Comparison of ENCODE assay signal across 8 cellular contexts in genomic region chrX:52896855-52897709, GRCh38. TPM values are rescaled to one million over a fixed set of nuclear protein-coding genes. Genes with fewer than 3 reads are reported as not detected.
A peak's percentile ranks its signal among the peaks of the same experiment; 100 is the strongest.
DNase-seq lines count a peak whose midpoint lies in the region; ATAC-seq and TF ChIP-seq lines count a peak whose summit lies in the region.
"Not testable (repeated sequence)": the region's sequence is repeated elsewhere in the genome, so short reads cannot be mapped to it uniquely, and the experiment has no call there.

Gene FAM156B (plus strand): TSS chrX:52897330. CDS start chrX:52907226, 9,896 bp downstream.

- not testable (repeated sequence) for H3K4me3 Mint-ChIP-seq in activated CD4-positive, alpha-beta T cell treated with anti-CD3 and anti-CD28 coated beads, Interleukin-2, amount 10 ng/mL, durations not matched to agents 7 days and 5 days; mesothelial cell of epicardium

- POLR2A ChIA-PET in activated CD4-positive, alpha-beta T cell treated with anti-CD3 and anti-CD28 coated beads, Interleukin-2, amount 10 ng/mL, durations not matched to agents 7 days and 5 days (lab: Charles Lee), result not testable (repeated sequence)

- not testable (repeated sequence) for H3K4me1 ChIP-seq in esophagus (ENCODE audit: control insufficient read depth in 2 of 2, insufficient read depth in 2 of 2, low read length in 1 of 2); stomach

- H3K4me1 Mint-ChIP-seq in activated CD4-positive, alpha-beta T cell treated with anti-CD3 and anti-CD28 coated beads, Interleukin-2, amount 10 ng/mL, durations not matched to agents 7 days and 5 days; mesothelial cell of epicardium: not testable (repeated sequence)

- not testable (repeated sequence) for H3K4me3 ChIP-seq in esophagus (ENCODE audit: low read depth in 1 of 2, low read length in 2 of 2); stomach

- H3K9me3 Mint-ChIP-seq in activated CD4-positive, alpha-beta T cell treated with anti-CD3 and anti-CD28 coated beads, Interleukin-2, amount 10 ng/mL, durations not matched to agents 7 days and 5 days; mesothelial cell of epicardium: not testable (repeated sequence)

- in situ Hi-C loops in Caki2 (cut with HindIII; ENCODE audit: low pct_unique_long_range_greater_than_20kb, low sequenced_read_pairs), result not testable (repeated sequence)

- not testable (repeated sequence) for H3K27me3 Mint-ChIP-seq in activated CD4-positive, alpha-beta T cell treated with anti-CD3 and anti-CD28 coated beads, Interleukin-2, amount 10 ng/mL, durations not matched to agents 7 days and 5 days; mesothelial cell of epicardium (ENCODE audit: low read depth)

- not testable (repeated sequence) for TF ChIP-seq POLR2A in stomach (IDR thresholded peaks at IDR 0.05)

- H3K9me3 ChIP-seq in esophagus (ENCODE audit: control insufficient read depth in 2 of 2, insufficient read depth in 1 of 2, low read depth in 1 of 2, low read length in 1 of 2); stomach: not testable (repeated sequence)

- ATAC-seq in GM19452 (IDR thresholded peaks at IDR 0.05; ENCODE audit: unreplicated experiment) (peak; percentile 89), HG02798 (IDR thresholded peaks at IDR 0.05; ENCODE audit: poor library complexity, unreplicated experiment) (peak; percentile 93), HG03520 (IDR thresholded peaks at IDR 0.05; ENCODE audit: unreplicated experiment) (peak; percentile 86)

- DNase-seq in Caki2 (ENCODE audit: low read depth); activated CD4-positive, alpha-beta T cell treated with anti-CD3 and anti-CD28 coated beads, Interleukin-2, amount 10 ng/mL, durations not matched to agents 7 days and 5 days; mesothelial cell of epicardium (ENCODE audit: low spot score in 2 of 2, unreplicated experiment in 2 of 2); stomach: not testable (repeated sequence)

- H3K27ac ChIP-seq in esophagus (ENCODE audit: low read depth in 2 of 2, low read length in 1 of 2); stomach: not testable (repeated sequence)

- H3K36me3 ChIP-seq in esophagus (ENCODE audit: control insufficient read depth in 2 of 2, insufficient read depth in 2 of 2, low read length in 1 of 2); stomach: not testable (repeated sequence)

- not testable (repeated sequence) for TF ChIP-seq EP300 in stomach (IDR thresholded peaks at IDR 0.05)

- H3K27ac Mint-ChIP-seq in activated CD4-positive, alpha-beta T cell treated with anti-CD3 and anti-CD28 coated beads, Interleukin-2, amount 10 ng/mL, durations not matched to agents 7 days and 5 days; mesothelial cell of epicardium: not testable (repeated sequence)

- not testable (repeated sequence) for H3K36me3 Mint-ChIP-seq in activated CD4-positive, alpha-beta T cell treated with anti-CD3 and anti-CD28 coated beads, Interleukin-2, amount 10 ng/mL, durations not matched to agents 7 days and 5 days (ENCODE audit: low read depth); mesothelial cell of epicardium

- CTCF ChIA-PET in activated CD4-positive, alpha-beta T cell treated with anti-CD3 and anti-CD28 coated beads, Interleukin-2, amount 10 ng/mL, durations not matched to agents 7 days and 5 days (lab: Charles Lee), result not testable (repeated sequence)

- intact Hi-C loops in stomach (cut with DNase I; ENCODE audit: low total_unique reads), result not testable (repeated sequence)

- not testable (repeated sequence) for TF ChIP-seq CTCF in mesothelial cell of epicardium (IDR thresholded peaks at IDR 0.05; ENCODE audit: unreplicated experiment); stomach (IDR thresholded peaks at IDR 0.05)

- not testable (repeated sequence) for H3K27me3 ChIP-seq in esophagus (ENCODE audit: control insufficient read depth in 1 of 2, insufficient read depth in 2 of 2, low read length in 2 of 2); stomach

- no CpG with 5 or more reads among the region's 92 CpGs for WGBS in esophagus, 2 donors
- WGBS in stomach, 5 donors, result no CpG with 5 or more reads among the region's 92 CpGs

RNA-seq across cellular contexts. Expression of gene FAM156B, which starts in this region (rescaled TPM):
- total RNA-seq in Caki2 (2014; rRNA removed; shearing (Covaris generic); ENCODE audit: low replicate concordance), result 29.0 and 32.1 TPM in 2 replicates
- total RNA-seq in activated CD4-positive, alpha-beta T cell treated with anti-CD3 and anti-CD28 coated beads, Interleukin-2, amount 10 ng/mL, durations not matched to agents 7 days and 5 days, result 10 to 100 TPM; 12.9 to 15.7 TPM
- polyA plus RNA-seq in esophagus (10 to 100 TPM; 14.3 to 31.3 TPM), stomach (10 to 100 TPM in 2 of 3 donors, 1 to 10 TPM in 1; 6.0 to 39.5 (median 19.1) TPM)
- total RNA-seq in mesothelial cell of epicardium (18.5 to 29.1 TPM (median 23.3 TPM) in 3 replicates), stomach (10 to 100 TPM; 11.7 to 28.6 (median 19.4) TPM)
